Comparison of ENCODE assay signal across 14 cellular contexts in the genomic region with DNA sequence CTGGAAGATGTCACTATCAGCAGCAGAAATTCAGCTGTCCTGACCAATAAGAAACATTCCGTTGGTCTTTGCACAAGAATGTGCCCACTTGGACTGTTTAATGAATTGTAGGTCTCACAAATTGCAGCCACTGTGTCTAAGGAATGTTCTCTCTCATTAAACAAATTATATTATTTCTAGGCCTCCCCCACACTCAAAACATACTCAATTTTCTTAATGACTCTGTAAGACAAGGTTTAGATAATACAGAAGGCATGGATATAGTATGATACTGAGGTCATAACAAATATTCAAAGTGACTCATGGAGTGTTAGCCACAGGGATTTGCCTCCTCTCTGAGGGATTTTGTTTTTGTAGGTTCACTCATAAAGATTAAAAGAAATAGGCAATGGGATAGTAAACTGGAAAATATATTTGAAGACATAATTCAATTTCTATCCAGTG.
DNase-seq lines count a peak whose midpoint lies in the region; ATAC-seq and TF ChIP-seq lines count a peak whose summit lies in the region.
"Had no signal": no experiment of that assay in that cellular context is flagged by ENCODE, and none has a peak within 500 bp of the region (broad histone marks: within the 10 kb centered on the region; RNA-seq: fewer than 3 reads in every experiment).

No MANE protein-coding gene starts in this region.

- H3K4me3 ChIP-seq in HFF-Myc (replicated peaks; ENCODE audit: low read depth, low read length) (no peak overlapping the region), brain microvascular endothelial cell (ENCODE audit: low read depth, low read length) (no peak overlapping the region)

- peak overlapping the region; percentile 89 for H3K27ac ChIP-seq in brain microvascular endothelial cell

- H3K27me3 ChIP-seq in brain microvascular endothelial cell (replicated peaks) = no peaks in the 10 kb centered on the region

- ATAC-seq in GM21381 (IDR thresholded peaks at IDR 0.05; ENCODE audit: unreplicated experiment) (no peak), left colon (no peak), HG02884 (IDR thresholded peaks at IDR 0.05; ENCODE audit: unreplicated experiment) (no peak)

- TF ChIP-seq CTCF in HFF-Myc (IDR thresholded peaks at IDR 0.05; ENCODE audit: low read depth, low read length, missing control alignments) (no peak), brain microvascular endothelial cell (IDR thresholded peaks at IDR 0.05; ENCODE audit: low read depth, low read length, missing control alignments) (no peak)

- in situ Hi-C loops in brain microvascular endothelial cell (cut with HindIII; ENCODE audit: low pct_ligation_motif_present, low sequenced_read_pairs) (no loop called here), G401 (cut with HindIII; ENCODE audit: low sequenced_read_pairs) (no loop called here)

- intact Hi-C loops in left colon (cut with DNase I, micrococcal nuclease) = no loop called here

- no peaks in the 10 kb centered on the region for H3K36me3 ChIP-seq in brain microvascular endothelial cell (replicated peaks)

- DNase-seq in HFF-Myc (ENCODE audit: extremely low read depth, low read depth) (peak; percentile 56), brain microvascular endothelial cell (peak; percentile 77), kidney glomerular epithelial cell (lab: John Stamatoyannopoulos, UW) (peak; percentile 98), stromal cell of bone marrow (ENCODE audit: low read depth) (peak; percentile 53), left colon (no peak), G401 (ENCODE audit: low spot score) (no peak)
- DNase-seq: activated CD8-positive, alpha-beta memory T cell treated with anti-CD3 and anti-CD28 coated beads for 24 hours; activated gamma-delta T cell; COR-L47; NCI-H1694; NCI-H82; SHP77 treated with DMSO at 0.1 percent for 48 hours had no signal

Comparison
In these comparisons a context has a peak if more than half of its experiments do, and no peak if none do; other contexts are left out.
1. DNase-seq: peak in HFF-Myc (single experiment), brain microvascular endothelial cell (single experiment), kidney glomerular epithelial cell (single experiment) and stromal cell of bone marrow (single experiment); none in left colon (0 of 2) and G401 (single experiment).